ENCODE assay signal across 16 cellular contexts in genomic region chr14:99127651-99128167, GRCh38.
DNase-seq lines count a peak whose midpoint lies in the region; ATAC-seq, FAIRE-seq and TF ChIP-seq lines count a peak whose summit lies in the region.
"Had no signal": no experiment of that assay in that cellular context is flagged by ENCODE, and none has a peak within 500 bp of the region (broad histone marks: within the 10 kb centered on the region; RNA-seq: fewer than 3 reads in every experiment).

No MANE protein-coding gene starts in this region.

- H3K27ac Mint-ChIP-seq in endothelial cell (ENCODE audit: unreplicated experiment) (no peak overlapping the region), nephron (peak overlapping the region; percentile 46 to 65 (median 64))
- H3K27ac Mint-ChIP-seq: activated naive CD4-positive, alpha-beta T cell treated with anti-CD3 and anti-CD28 coated beads, Interleukin-2, amount 50 U/mL, for 24 hours had no signal

- no peak overlapping the region for H3K4me3 ChIP-seq in A549
- H3K4me3 ChIP-seq: neural progenitor cell had no signal

- H3K36me3 Mint-ChIP-seq in endothelial cell (ENCODE audit: low read depth, unreplicated experiment), result peaks cover 3% of the 10 kb centered on the region
- no peaks in the 10 kb centered on the region for H3K36me3 Mint-ChIP-seq in nephron (ENCODE audit: low read depth)
- H3K36me3 Mint-ChIP-seq: neural progenitor cell had no signal

- peak in 1 of 2 experiments; percentile 58 for DNase-seq in A549 (ENCODE audit: low read depth in 1 of 2, low spot score in 1 of 2)
- DNase-seq in NCI-H2029 (lab: John Stamatoyannopoulos, UW), result peak; percentile 45
- DNase-seq in endothelial cell (ENCODE audit: low spot score), result peak; percentile 1
- DNase-seq in NCI-H510A (lab: John Stamatoyannopoulos, UW), result no peak
- no peak for DNase-seq in cerebellar cortex (ENCODE audit: low spot score)
- DNase-seq: kidney, NCI-H1092, NCI-H524, SHP77 treated with DMSO at 0.1 percent for 48 hours had no signal

- TF ChIP-seq CTCF in A549 (IDR thresholded peaks at IDR 0.05) (no peak), endothelial cell (IDR thresholded peaks at IDR 0.05; ENCODE audit: unreplicated experiment) (no peak), nephron (IDR thresholded peaks at IDR 0.05; ENCODE audit: unreplicated experiment in 3 of 3) (no peak)

- no peaks in the 10 kb centered on the region for H3K9me3 ChIP-seq in A549

- H3K4me1 ChIP-seq in A549, result peaks cover 27% of the 10 kb centered on the region
- H3K4me1 ChIP-seq: neural progenitor cell had no signal

- H3K4me3 Mint-ChIP-seq in endothelial cell (ENCODE audit: unreplicated experiment) (no peak overlapping the region), nephron (peak overlapping the region in 2 of 3 experiments; percentile 8 to 20)
- H3K4me3 Mint-ChIP-seq: activated naive CD4-positive, alpha-beta T cell treated with anti-CD3 and anti-CD28 coated beads, Interleukin-2, amount 50 U/mL, for 24 hours; neural progenitor cell had no signal

- peak overlapping the region; percentile 34 for H3K4me2 ChIP-seq in A549
- H3K4me2 ChIP-seq: neural progenitor cell had no signal

- peak; percentile 41 to 78 for ATAC-seq in A549
- no peak for ATAC-seq in GM18502 (IDR thresholded peaks at IDR 0.05; ENCODE audit: poor library complexity, unreplicated experiment)
- no peak for ATAC-seq in GM18505 (IDR thresholded peaks at IDR 0.05; ENCODE audit: unreplicated experiment)

- peak; percentile 36 to 44; a peak in 2 of 5 replicates for TF ChIP-seq EP300 in A549 (IDR thresholded peaks at IDR 0.05)

- no peak for FAIRE-seq in A549 (lab: Jason Lieb, UNC)
- FAIRE-seq: colon, H54, kidney had no signal

- peak overlapping the region in 1 of 2 experiments; percentile 7; a peak in 1 of 6 replicates for H3K27ac ChIP-seq in A549
- H3K27ac ChIP-seq: neural progenitor cell had no signal

- WGBS in A549 (ENCODE audit: missing lambda C conversion rate), result 20% methylated on average over 9 of the region's 9 CpGs

- TF ChIP-seq POLR2A in A549 (IDR thresholded peaks at IDR 0.05; ENCODE audit: low read length) (no peak), GM18505 (IDR thresholded peaks at IDR 0.05; ENCODE audit: borderline replicate concordance, extremely low read depth, insufficient read depth, insufficient read length) (no peak)

- peaks cover 11% of the 10 kb centered on the region for H3K4me1 Mint-ChIP-seq in endothelial cell (ENCODE audit: unreplicated experiment)
- peaks cover 41% of the 10 kb centered on the region for H3K4me1 Mint-ChIP-seq in nephron

- H3K9me3 Mint-ChIP-seq in endothelial cell (ENCODE audit: unreplicated experiment) (no peaks in the 10 kb centered on the region), nephron (no peaks in the 10 kb centered on the region)
- H3K9me3 Mint-ChIP-seq: activated naive CD4-positive, alpha-beta T cell treated with anti-CD3 and anti-CD28 coated beads, Interleukin-2, amount 50 U/mL, for 24 hours; neural progenitor cell had no signal

- CTCF ChIA-PET in A549 (lab: Yijun Ruan, JAX), result interaction anchor here (1.5 kb wide), 1 partner anchor 139 kb away, joined by 4 read pairs; no protein-coding TSS in a partner anchor

- peak in 1 of 2 experiments; percentile 36; a peak in 2 of 5 replicates for TF ChIP-seq RAD21 in A549 (conservative IDR thresholded peaks at IDR 0.05 in 1 of 2, IDR thresholded peaks at IDR 0.05 in 1 of 2)

- H3K27me3 Mint-ChIP-seq in endothelial cell (ENCODE audit: unreplicated experiment), result peaks cover 1% of the 10 kb centered on the region
- H3K27me3 Mint-ChIP-seq in nephron (ENCODE audit: low read depth), result peaks cover 27% of the 10 kb centered on the region
- H3K27me3 Mint-ChIP-seq: activated naive CD4-positive, alpha-beta T cell treated with anti-CD3 and anti-CD28 coated beads, Interleukin-2, amount 50 U/mL, for 24 hours had no signal

- POLR2A ChIA-PET in A549 (lab: Yijun Ruan, JAX), result no interaction called here

TF ChIP-seq in A549, 52 proteins besides CTCF, POLR2A, EP300 and RAD21 (continues in another document):
- TF ChIP-seq ELK1 (IDR thresholded peaks at IDR 0.05; ENCODE audit: low read depth, low read length) (no peak), ZFP36 (IDR thresholded peaks at IDR 0.05; ENCODE audit: borderline replicate concordance, partially characterized antibody) (no peak), BCL3 (IDR thresholded peaks at IDR 0.05) (0 out of 3 replicates have a peak, but pooled peaks have one; percentile 40), CEBPB (IDR thresholded peaks at IDR 0.05) (peak in 1 of 2 experiments; percentile 55; a peak in 1 of 4 replicates), ATOH8 (CRISPR knock-in tag; IDR thresholded peaks at IDR 0.05; ENCODE audit: low read depth) (no peak), PBX3 (IDR thresholded peaks at IDR 0.05) (no peak), HOXB5 (CRISPR knock-in tag; IDR thresholded peaks at IDR 0.05) (no peak), FOSL2 (IDR thresholded peaks at IDR 0.05) (no peak), FOSL2 (CRISPR knock-in tag; IDR thresholded peaks at IDR 0.05) (no peak), FOXS1 (CRISPR knock-in tag; IDR thresholded peaks at IDR 0.05) (no peak), RNF2 (IDR thresholded peaks at IDR 0.05; ENCODE audit: borderline replicate concordance, low read depth) (no peak), EHMT2 (IDR thresholded peaks at IDR 0.05; ENCODE audit: low read depth) (no peak), CBX8 (IDR thresholded peaks at IDR 0.05) (no peak), JUNB (IDR thresholded peaks at IDR 0.05) (peak; percentile 46), JUN (IDR thresholded peaks at IDR 0.05) (peak; percentile 40 to 75; a peak in 1 of 5 replicates), HES2 (IDR thresholded peaks at IDR 0.05) (no peak), ZNF302 (CRISPR knock-in tag; IDR thresholded peaks at IDR 0.05) (no peak), PHF8 (IDR thresholded peaks at IDR 0.05; ENCODE audit: borderline replicate concordance, low read depth) (no peak), GATA3 (IDR thresholded peaks at IDR 0.05; ENCODE audit: borderline replicate concordance) (no peak), RARB (CRISPR knock-in tag; IDR thresholded peaks at IDR 0.05) (no peak), KDM1A (IDR thresholded peaks at IDR 0.05; ENCODE audit: low read depth) (no peak), MAX (IDR thresholded peaks at IDR 0.05) (no peak), CHD2 (IDR thresholded peaks at IDR 0.05; ENCODE audit: low read length, partially characterized antibody) (no peak), POLR2AphosphoS2 (conservative IDR thresholded peaks at IDR 0.05; ENCODE audit: low read length) (no peak), USF2 (IDR thresholded peaks at IDR 0.05) (no peak), SMC3 (IDR thresholded peaks at IDR 0.05) (no peak), SREBF2 (IDR thresholded peaks at IDR 0.05) (no peak)

Comparison
In these comparisons a context has a peak if more than half of its experiments do, and no peak if none do; other contexts are left out.
1. ATAC-seq: peak in A549 (2 of 2); none in GM18502 (single experiment) and GM18505 (single experiment).
2. DNase-seq: peak in NCI-H2029 (single experiment) and endothelial cell (single experiment); none in NCI-H510A (single experiment) and cerebellar cortex (single experiment).